In the genomic region with DNA sequence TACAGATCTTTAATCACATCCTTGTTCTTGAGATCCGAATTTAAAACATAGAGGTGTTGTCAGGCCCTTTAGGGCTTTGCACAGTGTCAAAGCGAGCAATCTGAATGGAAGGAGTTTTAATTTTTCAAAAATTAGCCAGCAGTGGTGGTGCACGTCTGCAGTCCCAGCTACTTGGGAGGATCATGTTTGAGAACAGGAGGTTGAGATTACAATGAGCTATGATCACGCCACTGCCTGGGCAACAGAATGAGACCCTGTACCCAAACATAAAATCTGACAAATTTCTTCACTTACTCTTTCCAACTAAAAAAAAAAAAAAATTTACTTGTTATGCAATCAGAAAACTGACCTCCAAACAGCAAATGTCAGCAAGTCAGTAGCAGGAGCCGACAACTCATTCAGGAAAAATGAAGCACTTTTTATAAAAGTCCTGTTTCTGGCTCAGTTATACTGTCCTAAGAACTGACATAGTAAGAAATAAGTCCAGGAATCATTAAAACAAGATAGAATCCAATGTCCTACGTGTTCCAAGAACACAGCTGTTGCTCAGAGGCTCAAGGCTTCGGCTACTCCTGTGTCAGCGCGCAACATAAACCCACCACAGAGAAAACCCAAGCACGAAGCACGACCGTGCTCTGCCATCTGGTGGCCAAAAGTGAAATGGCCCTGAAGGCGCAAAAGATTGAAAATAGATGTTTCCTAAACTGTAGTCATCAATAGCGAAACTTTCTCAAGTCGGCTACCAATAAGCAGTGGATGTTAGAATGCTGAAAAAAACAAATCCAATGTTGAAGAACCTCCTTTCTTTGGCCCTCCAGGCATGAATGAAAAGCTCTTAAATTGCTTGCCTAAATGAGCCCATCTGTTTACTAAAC, we compare ENCODE assay signal across 8 cellular contexts.
DNase-seq lines count a peak whose midpoint lies in the region; ATAC-seq, FAIRE-seq and TF ChIP-seq lines count a peak whose summit lies in the region.

No MANE protein-coding gene starts in this region.

- in situ Hi-C loops in GM13976 (cut with MboI; ENCODE audit: low sequenced_read_pairs, unreplicated experiment) (no loop called here), mammary epithelial cell (cut with MboI; ENCODE audit: low sequenced_read_pairs in 2 of 2) (no loop called here)

- TF ChIP-seq EP300 in A549 (IDR thresholded peaks at IDR 0.05) = no peak

- H3K9me3 ChIP-seq in A549 (no peaks in the 10 kb centered on the region), WERI-Rb-1 (ENCODE audit: severe bottlenecking) (no peaks in the 10 kb centered on the region), mammary epithelial cell (replicated peaks; ENCODE audit: insufficient read depth, low read length) (no peaks in the 10 kb centered on the region)

- no peak for TF ChIP-seq POLR2A in A549 (IDR thresholded peaks at IDR 0.05; ENCODE audit: low read length)

- no peaks in the 10 kb centered on the region for H4K20me1 ChIP-seq in mammary epithelial cell (ENCODE audit: insufficient read depth, low read length)

- no peak overlapping the region for H3K27ac ChIP-seq in A549
- no peak overlapping the region for H3K27ac ChIP-seq in WERI-Rb-1
- H3K27ac ChIP-seq in mammary epithelial cell (ENCODE audit: insufficient read depth, low read depth, low read length) = no peak overlapping the region

- H3K9ac ChIP-seq in mammary epithelial cell (ENCODE audit: insufficient read depth, low read length) = no peak overlapping the region

- no TSS peak for BruUV-seq in mammary epithelial cell (replicated peaks; lab: Mats Ljungman, UMichigan)

- CTCF ChIA-PET in A549 (lab: Yijun Ruan, JAX) (interaction anchor here (0.5 to 3.1 kb wide), 37 partner anchors 10 to 1804 kb away, joined by 3 to 44 read pairs (median 4); no protein-coding TSS in a partner anchor), mammary epithelial cell (lab: Charles Lee; ENCODE audit: low non-redundant PET) (interaction anchor here (1.0 kb wide), 1 partner anchor 1688 kb away, joined by 7 read pairs; no protein-coding TSS in a partner anchor)

- dilution Hi-C loops in mammary epithelial cell (cut with HindIII; ENCODE audit: low sequenced_read_pairs) = no loop called here

- ATAC-seq in A549 = peak; percentile 73 to 89
- peak; percentile 91 for ATAC-seq in HG02852 (IDR thresholded peaks at IDR 0.05; ENCODE audit: unreplicated experiment)

- TF ChIP-seq CTCF in A549 (IDR thresholded peaks at IDR 0.05) (peak; percentile 90), GM13976 (IDR thresholded peaks at IDR 0.05; ENCODE audit: borderline replicate concordance, control extremely low read depth, extremely low read depth, insufficient read depth, missing control alignments) (peak; percentile 84), WERI-Rb-1 (IDR thresholded peaks at IDR 0.05; ENCODE audit: low read depth, low read length) (peak; percentile 80), mammary epithelial cell (conservative IDR thresholded peaks at IDR 0.05 in 1 of 2, IDR thresholded peaks at IDR 0.05 in 1 of 2; ENCODE audit: extremely low read depth in 1 of 2, insufficient read depth in 1 of 2, low read depth in 1 of 2, low read length in 2 of 2) (peak; percentile 92)

- DNase-seq in A549 (ENCODE audit: low read depth in 1 of 2, low spot score in 1 of 2) = peak; percentile 54 to 60
- DNase-seq in GM13976 (ENCODE audit: low spot score) = peak; percentile 79
- DNase-seq in NCI-H2029 treated with DMSO at 0.1 percent for 48 hours (lab: John Stamatoyannopoulos, UW) = peak; percentile 2
- DNase-seq in WERI-Rb-1 = peak; percentile 72
- DNase-seq in mammary epithelial cell = peak; percentile 35
- DNase-seq in kidney tubule cell (ENCODE audit: low spot score) = peak; percentile 63
- DNase-seq in stimulated activated CD4-positive, alpha-beta T cell treated with anti-CD3 and anti-CD28 coated beads, Interleukin-2, amount 100 ng/mL, for 4 hours (ENCODE audit: low read depth) = peak; percentile 21

- H3K4me1 ChIP-seq in A549 (peaks cover 17% of the 10 kb centered on the region), mammary epithelial cell (ENCODE audit: insufficient read depth, low read length) (no peaks in the 10 kb centered on the region)

- H3K36me3 ChIP-seq in WERI-Rb-1 (no peaks in the 10 kb centered on the region), mammary epithelial cell (ENCODE audit: insufficient read depth, low read length) (no peaks in the 10 kb centered on the region)

- intact Hi-C loops in mammary epithelial cell (cut with micrococcal nuclease) = loop anchor here (1.0 to 10.0 kb wide), 4 partner anchors 182 to 1803 kb away; partner anchors contain the start of gene NRP2

- FAIRE-seq in A549 (lab: Jason Lieb, UNC) = no peak

- no peaks in the 10 kb centered on the region for H3K79me2 ChIP-seq in mammary epithelial cell (ENCODE audit: insufficient read depth, low read length)

- peak; percentile 84 to 85 for TF ChIP-seq RAD21 in A549 (conservative IDR thresholded peaks at IDR 0.05 in 1 of 2, IDR thresholded peaks at IDR 0.05 in 1 of 2)

- peak overlapping the region; percentile 67 for H2AFZ ChIP-seq in mammary epithelial cell (ENCODE audit: low read depth, low read length)

- POLR2A ChIA-PET in A549 (lab: Yijun Ruan, JAX) = interaction anchor here (0.5 to 1.3 kb wide), 2 partner anchors 215 to 266 kb away, joined by 3 read pairs; partner anchors contain the start of gene NRP2

- H3K27me3 ChIP-seq in WERI-Rb-1 (ENCODE audit: insufficient read depth, low read depth, severe bottlenecking) = no peaks in the 10 kb centered on the region
- no peaks in the 10 kb centered on the region for H3K27me3 ChIP-seq in mammary epithelial cell (ENCODE audit: insufficient read depth, low read length)

- WGBS in A549 (ENCODE audit: missing lambda C conversion rate) = 29% methylated on average over 15 of the region's 15 CpGs
- WGBS in mammary epithelial cell (ENCODE audit: low coverage, missing lambda C conversion rate) = 35% methylated on average over 12 of the region's 15 CpGs

- peak overlapping the region; percentile 64 for H3K4me2 ChIP-seq in A549
- H3K4me2 ChIP-seq in mammary epithelial cell (ENCODE audit: insufficient read depth, low read depth, low read length) = peak overlapping the region; percentile 42

- H3K4me3 ChIP-seq in A549 (no peak overlapping the region), WERI-Rb-1 (ENCODE audit: low read depth, low read length) (no peak overlapping the region), mammary epithelial cell (replicated peaks in 1 of 3; ENCODE audit: insufficient read depth in 1 of 3, low read depth in 2 of 3, low read length in 3 of 3) (no peak overlapping the region)

TF ChIP-seq in A549, 52 proteins besides CTCF, POLR2A, EP300 and RAD21:
- TF ChIP-seq SMC3 (IDR thresholded peaks at IDR 0.05) (peak; percentile 84), ELK1 (IDR thresholded peaks at IDR 0.05; ENCODE audit: low read depth, low read length) (no peak)

Comparison
In these comparisons a context has a peak if more than half of its experiments do, and no peak if none do; other contexts are left out.
1. DNase-seq: peak in every context shown above with its lines; median percentile 79 in GM13976; 72 in WERI-Rb-1; 63 in kidney tubule cell; 57 in A549; 35 in mammary epithelial cell; 21 in stimulated activated CD4-positive, alpha-beta T cell treated with anti-CD3 and anti-CD28 coated beads, Interleukin-2, amount 100 ng/mL, for 4 hours; 2 in NCI-H2029 treated with DMSO at 0.1 percent for 48 hours.